ENCODE assay signal across 19 cellular contexts in the genomic region with DNA sequence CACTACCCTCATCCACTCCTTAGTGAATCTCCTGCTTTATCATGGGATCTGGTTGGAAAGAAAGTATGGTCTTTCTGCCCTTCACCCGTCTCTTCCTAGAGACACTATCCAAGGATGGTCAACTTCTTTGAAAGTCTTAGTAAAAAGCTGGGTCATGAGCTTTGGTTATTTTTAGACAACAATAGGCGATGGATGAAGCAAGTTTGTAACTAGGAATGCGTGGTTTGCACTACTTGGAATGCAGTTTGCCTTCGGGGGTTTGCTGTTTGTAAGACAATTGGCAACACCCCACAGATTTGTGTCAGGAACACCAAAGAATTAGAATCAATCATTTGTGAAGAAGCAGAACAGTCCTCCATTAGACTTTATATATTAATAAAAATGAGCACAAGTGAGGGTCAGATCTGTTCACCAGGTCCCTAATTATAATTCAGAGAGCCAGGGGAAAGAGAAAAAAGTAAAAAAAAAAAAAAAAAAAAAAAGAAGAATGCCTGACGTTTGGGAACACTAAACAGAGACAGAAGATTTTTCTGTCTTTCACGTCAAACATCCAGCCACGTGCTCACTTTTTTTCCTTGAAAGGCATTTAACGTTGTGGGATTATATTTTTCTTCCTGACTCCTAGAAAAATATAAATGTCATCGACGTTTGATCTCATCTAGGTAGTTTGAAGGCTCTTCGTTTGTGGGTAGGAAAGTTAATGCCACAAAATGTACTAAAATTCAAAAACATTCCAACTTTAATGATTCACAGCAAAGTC.
DNase-seq lines count a peak whose midpoint lies in the region; ATAC-seq, FAIRE-seq and TF ChIP-seq lines count a peak whose summit lies in the region.
"Had no signal": no experiment of that assay in that cellular context is flagged by ENCODE, and none has a peak within 500 bp of the region (broad histone marks: within the 10 kb centered on the region; RNA-seq: fewer than 3 reads in every experiment).

No MANE protein-coding gene starts in this region.

- DNase-seq in M059J (ENCODE audit: low read depth), result peak; percentile 45
- DNase-seq in bronchial epithelial cell (ENCODE audit: low read depth), result peak; percentile 58
- no peak for DNase-seq in 8988T
- DNase-seq in central memory CD4-positive, alpha-beta T cell, result no peak
- no peak for DNase-seq in kidney tubule cell (ENCODE audit: low spot score)
- DNase-seq: activated CD8-positive, alpha-beta memory T cell treated with anti-CD3 and anti-CD28 coated beads, Interleukin-2, amount 50 U/mL, for 4 hours; CD4-positive, alpha-beta T cell; effector memory CD4-positive, alpha-beta T cell; kidney; midbrain; NCI-H1436; stimulated activated naive CD8-positive, alpha-beta T cell treated with anti-CD3 and anti-CD28 coated beads, Interleukin-15, amount 100 ng/mL, for 72 hours; T-helper 1 cell had no signal

- ATAC-seq in HG03045 (IDR thresholded peaks at IDR 0.05; ENCODE audit: unreplicated experiment), result no peak
- ATAC-seq: K562; stimulated activated naive CD8-positive, alpha-beta T cell treated with anti-CD3 and anti-CD28 coated beads, Interleukin-15, amount 100 ng/mL, for 72 hours; WTC11 had no signal

- no peaks in the 10 kb centered on the region for H3K27me3 ChIP-seq in bronchial epithelial cell (ENCODE audit: control insufficient read depth, insufficient read depth, low read length)
- H3K27me3 ChIP-seq: breast epithelium had no signal

- no peak for TF ChIP-seq CTCF in bronchial epithelial cell (IDR thresholded peaks at IDR 0.05; ENCODE audit: insufficient read depth, low read length, severe bottlenecking)

- H3K4me3 ChIP-seq in bronchial epithelial cell (ENCODE audit: low read depth, low read length), result no peak overlapping the region
- H3K4me3 ChIP-seq: breast epithelium, K562 had no signal

- FAIRE-seq in bronchial epithelial cell (lab: Jason Lieb, UNC) (no peak), islet of Langerhans (lab: Jason Lieb, UNC) (peak; percentile 58)
- FAIRE-seq: GM12891, K562, kidney had no signal

- H3K36me3 ChIP-seq in bronchial epithelial cell (ENCODE audit: control insufficient read depth, insufficient read depth, low read length), result no peaks in the 10 kb centered on the region
- H3K36me3 ChIP-seq: breast epithelium had no signal

Comparison
In these comparisons a context has a peak if more than half of its experiments do, and no peak if none do; other contexts are left out.
1. DNase-seq: peak in M059J (single experiment) and bronchial epithelial cell (single experiment); none in 8988T (single experiment), central memory CD4-positive, alpha-beta T cell (single experiment) and kidney tubule cell (single experiment).